ENCODE assay signal across 17 cellular contexts in genomic region chr4:146308951-146309350, GRCh38.
DNase-seq lines count a peak whose midpoint lies in the region; ATAC-seq, FAIRE-seq and TF ChIP-seq lines count a peak whose summit lies in the region.
"Had no signal": no experiment of that assay in that cellular context is flagged by ENCODE, and none has a peak within 500 bp of the region (broad histone marks: within the 10 kb centered on the region; RNA-seq: fewer than 3 reads in every experiment).

No MANE protein-coding gene starts in this region.

- no peak overlapping the region for H2AFZ ChIP-seq in astrocyte (ENCODE audit: low read depth, low read length)

- intact Hi-C loops in transverse colon (cut with DNase I; ENCODE audit: low total_unique reads), result no loop called here

- no peaks in the 10 kb centered on the region for H3K79me2 ChIP-seq in astrocyte (ENCODE audit: insufficient read depth, low read length)

- ATAC-seq in thoracic aorta (ENCODE audit: insufficient number of reproducible peaks, low FRiP score, low read depth), result no peak
- ATAC-seq: GM12878 had no signal

- H3K27me3 ChIP-seq in astrocyte (ENCODE audit: insufficient read depth, low read length), result no peaks in the 10 kb centered on the region
- H3K27me3 ChIP-seq in thoracic aorta (replicated peaks; ENCODE audit: insufficient read depth), result no peaks in the 10 kb centered on the region
- no peaks in the 10 kb centered on the region for H3K27me3 ChIP-seq in transverse colon
- H3K27me3 ChIP-seq: BLaER1 had no signal

- peaks cover 3% of the 10 kb centered on the region for H3K36me3 Mint-ChIP-seq in astrocyte (ENCODE audit: low read depth, unreplicated experiment)

- DNase-seq in EH (ENCODE audit: low read depth) (peak; percentile 13), astrocyte (ENCODE audit: low read depth) (peak; percentile 74), fibroblast of peridontal ligament (ENCODE audit: extremely low read depth) (peak; percentile 17), thoracic aorta (ENCODE audit: low spot score) (no peak), transverse colon (no peak), COLO829 (ENCODE audit: low spot score) (no peak), erythroblast (lab: John Stamatoyannopoulos, UW) (no peak)
- DNase-seq: AML-193; CD8-positive, alpha-beta memory T cell; DMS53; HCEC 1CT; HFFc6; KG1 had no signal

- no peaks in the 10 kb centered on the region for H3K9me3 ChIP-seq in astrocyte (ENCODE audit: insufficient read depth, low read depth, low read length)
- H3K9me3 ChIP-seq in thoracic aorta, result no peaks in the 10 kb centered on the region
- H3K9me3 ChIP-seq in transverse colon, result no peaks in the 10 kb centered on the region

- peaks cover 7% of the 10 kb centered on the region for H3K4me1 Mint-ChIP-seq in astrocyte (ENCODE audit: low read depth, unreplicated experiment)
- H3K4me1 Mint-ChIP-seq: CD8-positive, alpha-beta memory T cell had no signal

- no peak for TF ChIP-seq EP300 in transverse colon (IDR thresholded peaks at IDR 0.05; ENCODE audit: low read depth)

- peak; percentile 66 for FAIRE-seq in astrocyte (lab: Jason Lieb, UNC)
- FAIRE-seq: A204.1, GM12878 had no signal

- no peak overlapping the region for H3K27ac ChIP-seq in astrocyte (ENCODE audit: low read depth, low read length)
- H3K27ac ChIP-seq in thoracic aorta, result peak overlapping the region in 1 of 2 donors; percentile 20
- no peak overlapping the region for H3K27ac ChIP-seq in transverse colon
- H3K27ac ChIP-seq: BLaER1 had no signal

- H3K4me3 Mint-ChIP-seq in astrocyte (ENCODE audit: unreplicated experiment), result no peak overlapping the region
- H3K4me3 Mint-ChIP-seq: CD8-positive, alpha-beta memory T cell; HFFc6; IgD-negative memory B cell had no signal

- H4K20me1 ChIP-seq in astrocyte (ENCODE audit: insufficient read depth, low read length), result no peaks in the 10 kb centered on the region
- H4K20me1 ChIP-seq: BLaER1 had no signal

- TF ChIP-seq POLR2A in transverse colon (IDR thresholded peaks at IDR 0.05), result no peak
- TF ChIP-seq POLR2A in erythroblast (IDR thresholded peaks at IDR 0.05; ENCODE audit: low read length), result no peak

- in situ Hi-C loops in transverse colon (cut with MboI; ENCODE audit: low pct_ligation_motif_present in 1 of 4, low pct_unique_long_range_greater_than_20kb in 1 of 4, low sequenced_read_pairs in 3 of 4), result no loop called here

- H3K27ac Mint-ChIP-seq in astrocyte (ENCODE audit: unreplicated experiment), result no peak overlapping the region
- H3K27ac Mint-ChIP-seq: CD8-positive, alpha-beta memory T cell; HFFc6; IgD-negative memory B cell had no signal

- H3K9ac ChIP-seq in astrocyte (ENCODE audit: low read length), result no peak overlapping the region
- H3K9ac ChIP-seq: BLaER1 had no signal

- no peak overlapping the region for H3K4me3 ChIP-seq in astrocyte (ENCODE audit: insufficient read depth, low read depth, low read length)
- peak overlapping the region; percentile 28 for H3K4me3 ChIP-seq in thoracic aorta
- H3K4me3 ChIP-seq in transverse colon, result no peak overlapping the region
- H3K4me3 ChIP-seq: BLaER1, GM12878 had no signal

- 83 to 88% methylated on average over 1 to 5 of the region's 5 CpGs for WGBS in transverse colon (ENCODE audit: low coverage in 1 of 2), 2 donors

- H3K4me2 ChIP-seq in astrocyte (ENCODE audit: low read length), result peak overlapping the region; percentile 7
- H3K4me2 ChIP-seq: BLaER1 had no signal

- H3K9me3 Mint-ChIP-seq in astrocyte (ENCODE audit: unreplicated experiment), result no peaks in the 10 kb centered on the region
- H3K9me3 Mint-ChIP-seq: HFFc6 had no signal

- no peak for TF ChIP-seq CTCF in astrocyte (IDR thresholded peaks at IDR 0.05; ENCODE audit: insufficient read depth, low read depth, low read length)
- no peak for TF ChIP-seq CTCF in thoracic aorta (IDR thresholded peaks at IDR 0.05)
- TF ChIP-seq CTCF in transverse colon (IDR thresholded peaks at IDR 0.05), result no peak

- peaks cover 3% of the 10 kb centered on the region for H3K4me1 ChIP-seq in astrocyte (ENCODE audit: insufficient read depth, low read length)
- peaks cover 5 to 16% of the 10 kb centered on the region in 2 donors for H3K4me1 ChIP-seq in thoracic aorta (ENCODE audit: control insufficient read depth in 1 of 2, low read depth in 2 of 2)
- no peaks in the 10 kb centered on the region for H3K4me1 ChIP-seq in transverse colon
- H3K4me1 ChIP-seq: BLaER1 had no signal

- no peaks in the 10 kb centered on the region for H3K27me3 Mint-ChIP-seq in astrocyte (ENCODE audit: low read depth, unreplicated experiment)
- H3K27me3 Mint-ChIP-seq: CD8-positive, alpha-beta memory T cell; IgD-negative memory B cell had no signal

- no peaks in the 10 kb centered on the region for H3K36me3 ChIP-seq in astrocyte (ENCODE audit: insufficient read depth, low read length)
- no peaks in the 10 kb centered on the region for H3K36me3 ChIP-seq in thoracic aorta
- no peaks in the 10 kb centered on the region for H3K36me3 ChIP-seq in transverse colon
- H3K36me3 ChIP-seq: BLaER1 had no signal

Comparison
In these comparisons a context has a peak if more than half of its experiments do, and no peak if none do; other contexts are left out.
1. DNase-seq: peak in EH (single experiment), astrocyte (single experiment) and fibroblast of peridontal ligament (single experiment); none in thoracic aorta (single experiment), transverse colon (single experiment), COLO829 (single experiment) and erythroblast (0 of 2).